21 cellular contexts compared by ENCODE assay signal in the genomic region with DNA sequence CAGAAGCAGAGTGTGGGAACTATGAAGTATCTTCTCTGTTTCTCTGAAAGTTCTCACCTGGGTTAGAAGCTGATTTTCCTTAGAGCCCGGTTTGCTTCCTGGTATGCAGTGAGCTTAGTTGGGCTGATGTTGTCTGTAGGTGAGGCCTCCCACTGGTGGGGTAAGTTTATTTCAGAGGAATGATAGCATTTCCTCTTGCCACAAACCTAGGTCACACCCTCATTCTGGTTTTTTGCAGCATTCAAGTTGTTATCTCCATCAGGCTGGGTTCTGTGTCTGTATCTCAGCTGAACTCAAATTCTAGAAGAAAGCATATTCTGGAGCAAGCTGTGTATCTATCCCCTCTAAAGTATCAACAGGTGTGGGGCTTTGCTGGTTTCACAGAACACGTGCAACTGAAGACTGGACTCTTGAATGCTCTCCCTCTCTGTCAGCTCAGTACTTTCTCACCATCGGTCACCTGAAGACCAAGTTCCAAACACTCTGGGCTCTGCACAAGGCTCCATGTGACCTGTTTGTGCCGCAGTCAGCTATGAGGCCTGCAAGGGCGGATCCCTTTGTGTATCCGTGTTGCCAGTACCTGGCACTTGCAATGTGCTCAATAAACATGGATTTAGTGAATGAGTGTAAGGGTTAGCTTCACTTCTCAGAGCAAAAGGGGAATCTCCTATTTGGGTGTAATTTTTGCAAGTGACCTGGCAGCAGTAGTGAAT. TPM values are rescaled to one million over a fixed set of nuclear protein-coding genes. Genes with fewer than 3 reads are reported as not detected.
DNase-seq lines count a peak whose midpoint lies in the region; ATAC-seq and TF ChIP-seq lines count a peak whose summit lies in the region.
"Had no signal": no experiment of that assay in that cellular context is flagged by ENCODE, and none has a peak within 500 bp of the region (broad histone marks: within the 10 kb centered on the region; RNA-seq: fewer than 3 reads in every experiment).

No MANE protein-coding gene starts in this region.

- POLR2A ChIA-PET in HCT116 (lab: Charles Lee) (no interaction called here), PC-9 (lab: Charles Lee; ENCODE audit: unreplicated experiment) (interaction anchor here (0.6 to 0.7 kb wide), 4 partner anchors 59 to 331 kb away, joined by 3 to 4 read pairs (median 4); no protein-coding TSS in a partner anchor)

- no peak overlapping the region for H3K27ac ChIP-seq in HCT116 (ENCODE audit: low read depth, low read length)
- H3K27ac ChIP-seq in PC-9 = 0 out of 2 replicates have a peak overlapping the region, but pooled peaks have one; percentile 14
- H3K27ac ChIP-seq in esophagus (ENCODE audit: low read depth in 2 of 2, low read length in 1 of 2) = peak overlapping the region; percentile 77 to 89
- H3K27ac ChIP-seq in heart left ventricle = no peak overlapping the region
- no peak overlapping the region for H3K27ac ChIP-seq in MM.1S (ENCODE audit: low read length)
- H3K27ac ChIP-seq: BLaER1 treated with 17β-estradiol and CSF1 and Interleukin-3, amounts not matched to agents 10 nM and 100 nM; HL-60 had no signal

- H3K4me1 ChIP-seq in HCT116 (ENCODE audit: control insufficient read depth in 1 of 2, insufficient read depth in 2 of 2, low read length in 2 of 2) = peaks cover 6 to 19% of the 10 kb centered on the region in 2 experiments
- peaks cover 14% of the 10 kb centered on the region for H3K4me1 ChIP-seq in PC-9 (replicated peaks; ENCODE audit: insufficient read depth)
- H3K4me1 ChIP-seq in esophagus (ENCODE audit: control insufficient read depth in 2 of 2, insufficient read depth in 2 of 2, low read length in 1 of 2) = peaks cover 0 to 3% of the 10 kb centered on the region in 2 donors
- H3K4me1 ChIP-seq in mucosa of descending colon (ENCODE audit: low read depth) = no peaks in the 10 kb centered on the region
- no peaks in the 10 kb centered on the region for H3K4me1 ChIP-seq in heart left ventricle
- H3K4me1 ChIP-seq in MM.1S (ENCODE audit: low read length) = no peaks in the 10 kb centered on the region

- no peaks in the 10 kb centered on the region for H3K36me3 ChIP-seq in HCT116 (ENCODE audit: control insufficient read depth in 1 of 2, insufficient read depth in 2 of 2, low read length in 2 of 2)
- H3K36me3 ChIP-seq in PC-9 (ENCODE audit: low read depth) = no peaks in the 10 kb centered on the region
- H3K36me3 ChIP-seq in esophagus (ENCODE audit: control insufficient read depth in 2 of 2, insufficient read depth in 2 of 2, low read length in 1 of 2) = no peaks in the 10 kb centered on the region
- no peaks in the 10 kb centered on the region for H3K36me3 ChIP-seq in mucosa of descending colon (ENCODE audit: low read depth)
- no peaks in the 10 kb centered on the region for H3K36me3 ChIP-seq in heart left ventricle
- no peaks in the 10 kb centered on the region for H3K36me3 ChIP-seq in MM.1S (replicated peaks; ENCODE audit: insufficient read depth, low read length)
- H3K36me3 ChIP-seq: BLaER1 treated with 17β-estradiol and CSF1 and Interleukin-3, amounts not matched to agents 10 nM and 100 nM had no signal

- H2AFZ ChIP-seq in HCT116 (ENCODE audit: low read depth, low read length, poor library complexity, severe bottlenecking) (peak overlapping the region; percentile 66), PC-9 (0 out of 2 replicates have a peak overlapping the region, but pooled peaks have one; percentile 50), MM.1S (ENCODE audit: low read length) (no peak overlapping the region)

- DNase-seq in HCT116 (ENCODE audit: low read depth, low spot score) (no peak), PC-9 (no peak), mucosa of descending colon (no peak), NCI-H2029 treated with DMSO at 0.1 percent for 48 hours (lab: John Stamatoyannopoulos, UW) (no peak), heart left ventricle (no peak), MM.1S (no peak)
- DNase-seq: Calu3; CD8-positive, alpha-beta T cell; DMS53; Karpas-422; NCI-H1105; NCI-H510A; NCI-H748 treated with DMSO at 0.1 percent for 48 hours; NK-92 treated with Interleukin-12 subunit alpha and Interleukin-12 subunit beta, amount 100 ng/mL, for 24 hours; OCI-M1; SHP77 had no signal

- RAD21 ChIA-PET in HCT116 (lab: Charles Lee; ENCODE audit: low non-redundant PET in 1 of 2, low total read pairs in 2 of 2, uncharacterized antibody in 2 of 2, unreplicated experiment in 2 of 2) = no interaction called here

- no TSS peak for BruUV-seq in HCT116 (replicated peaks; lab: Mats Ljungman, UMichigan)
- no TSS peak for BruUV-seq in PC-9 (replicated peaks; lab: Mats Ljungman, UMichigan)

- no peaks in the 10 kb centered on the region for H3K27me3 ChIP-seq in HCT116 (ENCODE audit: insufficient read depth, low read length)
- no peaks in the 10 kb centered on the region for H3K27me3 ChIP-seq in PC-9 (ENCODE audit: insufficient read depth, low read depth)
- no peaks in the 10 kb centered on the region for H3K27me3 ChIP-seq in esophagus (ENCODE audit: control insufficient read depth in 1 of 2, insufficient read depth in 2 of 2, low read length in 2 of 2)
- H3K27me3 ChIP-seq in heart left ventricle = no peaks in the 10 kb centered on the region
- H3K27me3 ChIP-seq in MM.1S (replicated peaks; ENCODE audit: insufficient read depth, low read length) = no peaks in the 10 kb centered on the region
- H3K27me3 ChIP-seq: BLaER1 treated with 17β-estradiol and CSF1 and Interleukin-3, amounts not matched to agents 10 nM and 100 nM had no signal

- H3K4me2 ChIP-seq in HCT116 (ENCODE audit: low read length) (no peak overlapping the region), PC-9 (no peak overlapping the region; the same call in none of the 2 replicates), MM.1S (ENCODE audit: low read depth, low read length) (no peak overlapping the region)
- H3K4me2 ChIP-seq: BLaER1 treated with 17β-estradiol and CSF1 and Interleukin-3, amounts not matched to agents 10 nM and 100 nM had no signal

- CTCF ChIA-PET in HCT116 (lab: Charles Lee) = no interaction called here
- CTCF ChIA-PET in PC-9 (lab: Charles Lee) = interaction anchor here (0.8 kb wide), 1 partner anchor 87 kb away, joined by 3 read pairs; no protein-coding TSS in a partner anchor

- TF ChIP-seq CTCF in HCT116 (IDR thresholded peaks at IDR 0.05 in 2 of 3, conservative IDR thresholded peaks at IDR 0.05 in 1 of 3; ENCODE audit: borderline replicate concordance in 1 of 3, insufficient read depth in 1 of 3, low read depth in 2 of 3, low read length in 2 of 3) (no peak), PC-9 (conservative IDR thresholded peaks at IDR 0.05) (no peak), mucosa of descending colon (IDR thresholded peaks at IDR 0.05) (no peak), heart left ventricle (IDR thresholded peaks at IDR 0.05) (no peak), MM.1S (IDR thresholded peaks at IDR 0.05; ENCODE audit: low read length) (no peak)

- no peak overlapping the region for H3K9ac ChIP-seq in HCT116 (ENCODE audit: low read length)
- no peak overlapping the region for H3K9ac ChIP-seq in MM.1S (ENCODE audit: low read length)
- H3K9ac ChIP-seq: BLaER1 treated with 17β-estradiol and CSF1 and Interleukin-3, amounts not matched to agents 10 nM and 100 nM had no signal

- ATAC-seq in HCT116 (peak; percentile 36; the same call in 1 of the 2 replicates), mucosa of descending colon (peak; percentile 59), GM18520 (IDR thresholded peaks at IDR 0.05; ENCODE audit: unreplicated experiment) (no peak), heart left ventricle (no peak)
- ATAC-seq: CD8-positive, alpha-beta T cell; SK-N-SH treated with all-trans-retinoic acid at 6 μM for 48 hours had no signal

- H3F3A ChIP-seq in PC-9 (ENCODE audit: insufficient read depth, low read depth) (no peaks in the 10 kb centered on the region), MM.1S (ENCODE audit: insufficient read depth, low read length) (no peaks in the 10 kb centered on the region)

- intact Hi-C loops in HCT116 (cut with micrococcal nuclease) = no loop called here
- intact Hi-C loops in PC-9 (cut with micrococcal nuclease; ENCODE audit: unreplicated experiment) = no loop called here
- intact Hi-C loops in mucosa of descending colon (cut with DNase I, micrococcal nuclease) = no loop called here
- intact Hi-C loops in heart left ventricle (cut with DNase I) = no loop called here

- H4K20me1 ChIP-seq in HCT116 (ENCODE audit: insufficient read depth) (no peaks in the 10 kb centered on the region), PC-9 (ENCODE audit: insufficient read depth) (no peaks in the 10 kb centered on the region), MM.1S (ENCODE audit: insufficient read depth, low read length) (no peaks in the 10 kb centered on the region)
- H4K20me1 ChIP-seq: BLaER1 treated with 17β-estradiol and CSF1 and Interleukin-3, amounts not matched to agents 10 nM and 100 nM had no signal

- TF ChIP-seq POLR2A in HCT116 (IDR thresholded peaks at IDR 0.05; ENCODE audit: borderline replicate concordance, extremely low read depth, insufficient read depth, insufficient read length) (no peak), heart left ventricle (IDR thresholded peaks at IDR 0.05) (no peak)

- H3K4me3 ChIP-seq in HCT116 (replicated peaks in 1 of 2; ENCODE audit: low read depth in 1 of 2, low read length in 2 of 2) = no peak overlapping the region
- no peak overlapping the region for H3K4me3 ChIP-seq in PC-9
- no peak overlapping the region for H3K4me3 ChIP-seq in esophagus (ENCODE audit: low read depth in 1 of 2, low read length in 2 of 2)
- H3K4me3 ChIP-seq in mucosa of descending colon = no peak overlapping the region
- no peak overlapping the region for H3K4me3 ChIP-seq in heart left ventricle
- H3K4me3 ChIP-seq in MM.1S (ENCODE audit: low read length) = no peak overlapping the region
- H3K4me3 ChIP-seq: BLaER1 treated with 17β-estradiol and CSF1 and Interleukin-3, amounts not matched to agents 10 nM and 100 nM had no signal

- H3K79me2 ChIP-seq in HCT116 (ENCODE audit: insufficient read depth, low read length) (no peaks in the 10 kb centered on the region), PC-9 (ENCODE audit: low read depth) (no peaks in the 10 kb centered on the region), MM.1S (ENCODE audit: low read length) (no peaks in the 10 kb centered on the region)

- 74 to 75% methylated on average over 6 of the region's 6 CpGs for WGBS in esophagus, 2 donors
- 92 to 96% (median 93%) methylated on average over 6 of the region's 6 CpGs for WGBS in heart left ventricle, 4 donors

- no peak for TF ChIP-seq RAD21 in HCT116 (IDR thresholded peaks at IDR 0.05; ENCODE audit: low read depth)

- H3K9me2 ChIP-seq in HCT116 (ENCODE audit: insufficient read depth) = no peaks in the 10 kb centered on the region
- no peaks in the 10 kb centered on the region for H3K9me2 ChIP-seq in PC-9 (ENCODE audit: insufficient read depth)
- H3K9me2 ChIP-seq in MM.1S (replicated peaks; ENCODE audit: insufficient read depth, low read length) = no peaks in the 10 kb centered on the region

- H3K9me3 ChIP-seq in HCT116 (ENCODE audit: control insufficient read depth in 1 of 2, insufficient read depth in 1 of 2, low read depth in 1 of 2, low read length in 2 of 2) = no peaks in the 10 kb centered on the region
- H3K9me3 ChIP-seq in PC-9 (ENCODE audit: insufficient read depth, low read depth) = no peaks in the 10 kb centered on the region
- no peaks in the 10 kb centered on the region for H3K9me3 ChIP-seq in esophagus (ENCODE audit: control insufficient read depth in 2 of 2, insufficient read depth in 1 of 2, low read depth in 1 of 2, low read length in 1 of 2)
- H3K9me3 ChIP-seq in mucosa of descending colon = no peaks in the 10 kb centered on the region
- peaks cover 0 to 3% (median 0%) of the 10 kb centered on the region in 12 donors for H3K9me3 ChIP-seq in heart left ventricle
- H3K9me3 ChIP-seq in MM.1S (replicated peaks; ENCODE audit: insufficient read depth, low read length) = no peaks in the 10 kb centered on the region

RNA-seq across cellular contexts. Expression of a gene that starts 49.5 kb away (rescaled TPM):
- 16.8 TPM for total RNA-seq in HCT116 (2021; ENCODE audit: unreplicated experiment)
- polyA plus RNA-seq in HCT116 (2012) = 10.8 and 12.3 TPM in 2 replicates
- 45.3 and 57.7 TPM in 2 replicates for total RNA-seq in PC-9 (2021)
- polyA plus RNA-seq in esophagus = 10 to 100 TPM; 34.3 to 41.8 TPM
- 10 to 100 TPM; 36.1 to 65.6 (median 50.6) TPM for total RNA-seq in mucosa of descending colon
- 10 to 100 TPM; 12.9 to 34.9 (median 17.3) TPM for total RNA-seq in heart left ventricle
- polyA plus RNA-seq in heart left ventricle = 10 to 100 TPM in 1 of 2 donors, 1 to 10 TPM in 1; 4.5 to 16.1 TPM

Comparison
In these comparisons a context has a peak if more than half of its experiments do, and no peak if none do; other contexts are left out.
1. ATAC-seq: peak in HCT116 (single experiment) and mucosa of descending colon (single experiment); none in GM18520 (single experiment) and heart left ventricle (0 of 4).
2. H3K27ac ChIP-seq: peak in PC-9 (single experiment) and esophagus (2 of 2); none in HCT116 (single experiment), heart left ventricle (0 of 12) and MM.1S (single experiment).